In genomic region chr1:156704930-156705320, GRCh38 we compare ENCODE assay signal across 1 cellular context.
TF ChIP-seq lines count a peak whose summit lies in the region.

No MANE protein-coding gene starts in this region.

TF ChIP-seq in HepG2, 621 proteins besides CTCF, POLR2A, EP300 and RAD21 (continues in another document):
- TF ChIP-seq ZNF501 (CRISPR knock-in tag; IDR thresholded peaks at IDR 0.05) (no peak), ZNF616 (CRISPR knock-in tag; IDR thresholded peaks at IDR 0.05; ENCODE audit: low read depth) (no peak), ZNF607 (CRISPR knock-in tag; IDR thresholded peaks at IDR 0.05; ENCODE audit: borderline replicate concordance) (no peak), SAP130 (CRISPR knock-in tag; IDR thresholded peaks at IDR 0.05; ENCODE audit: low read depth) (0 out of 2 replicates have a peak, but pooled peaks have one; percentile 13), PCBP1 (IDR thresholded peaks at IDR 0.05; ENCODE audit: borderline replicate concordance, low read depth, low read length) (no peak), MTF2 (CRISPR knock-in tag; IDR thresholded peaks at IDR 0.05; ENCODE audit: borderline replicate concordance) (0 out of 2 replicates have a peak, but pooled peaks have one; percentile 11), FOSL2 (CRISPR knock-in tag; IDR thresholded peaks at IDR 0.05) (peak; percentile 75), NR2F1 (CRISPR knock-in tag; IDR thresholded peaks at IDR 0.05) (no peak), ZNF777 (CRISPR knock-in tag; IDR thresholded peaks at IDR 0.05) (no peak), ZNF317 (CRISPR knock-in tag; IDR thresholded peaks at IDR 0.05) (0 out of 2 replicates have a peak, but pooled peaks have one; percentile 25), SALL1 (CRISPR knock-in tag; IDR thresholded peaks at IDR 0.05) (0 out of 2 replicates have a peak, but pooled peaks have one; percentile 16), BORCS8-MEF2B (CRISPR knock-in tag; IDR thresholded peaks at IDR 0.05) (no peak), HOXA5 (CRISPR knock-in tag; IDR thresholded peaks at IDR 0.05) (no peak), ZIK1 (CRISPR knock-in tag; IDR thresholded peaks at IDR 0.05; ENCODE audit: borderline replicate concordance, low read depth) (no peak), TRAFD1 (CRISPR knock-in tag; IDR thresholded peaks at IDR 0.05; ENCODE audit: borderline replicate concordance) (no peak), DDIT3 (CRISPR knock-in tag; IDR thresholded peaks at IDR 0.05) (no peak), PHF5A (CRISPR knock-in tag; IDR thresholded peaks at IDR 0.05; ENCODE audit: low read depth, unreplicated experiment) (no peak), ZNF792 (CRISPR knock-in tag; IDR thresholded peaks at IDR 0.05) (no peak), NFE2L1 (CRISPR knock-in tag; IDR thresholded peaks at IDR 0.05; ENCODE audit: borderline replicate concordance) (no peak), HNRNPL (IDR thresholded peaks at IDR 0.05; ENCODE audit: low read depth, low read length) (peak; percentile 81; the same call in 1 of the 2 replicates), ZNF678 (CRISPR knock-in tag; IDR thresholded peaks at IDR 0.05) (no peak), ZNF264 (CRISPR knock-in tag; IDR thresholded peaks at IDR 0.05) (no peak), ZNF776 (CRISPR knock-in tag; IDR thresholded peaks at IDR 0.05) (no peak), SMAD3 (CRISPR knock-in tag; IDR thresholded peaks at IDR 0.05) (no peak), ZNF33B (CRISPR knock-in tag; IDR thresholded peaks at IDR 0.05) (no peak), ZGPAT (CRISPR knock-in tag; IDR thresholded peaks at IDR 0.05) (no peak), ZNF260 (CRISPR knock-in tag; IDR thresholded peaks at IDR 0.05; ENCODE audit: borderline replicate concordance, low read depth) (no peak), ZBTB37 (CRISPR knock-in tag; IDR thresholded peaks at IDR 0.05) (no peak), ZNF225 (CRISPR knock-in tag; IDR thresholded peaks at IDR 0.05) (no peak), TEAD3 (CRISPR knock-in tag; optimal IDR thresholded peaks at IDR 0.05; ENCODE audit: borderline replicate concordance) (no peak)
- TF ChIP-seq, protein P1, sequence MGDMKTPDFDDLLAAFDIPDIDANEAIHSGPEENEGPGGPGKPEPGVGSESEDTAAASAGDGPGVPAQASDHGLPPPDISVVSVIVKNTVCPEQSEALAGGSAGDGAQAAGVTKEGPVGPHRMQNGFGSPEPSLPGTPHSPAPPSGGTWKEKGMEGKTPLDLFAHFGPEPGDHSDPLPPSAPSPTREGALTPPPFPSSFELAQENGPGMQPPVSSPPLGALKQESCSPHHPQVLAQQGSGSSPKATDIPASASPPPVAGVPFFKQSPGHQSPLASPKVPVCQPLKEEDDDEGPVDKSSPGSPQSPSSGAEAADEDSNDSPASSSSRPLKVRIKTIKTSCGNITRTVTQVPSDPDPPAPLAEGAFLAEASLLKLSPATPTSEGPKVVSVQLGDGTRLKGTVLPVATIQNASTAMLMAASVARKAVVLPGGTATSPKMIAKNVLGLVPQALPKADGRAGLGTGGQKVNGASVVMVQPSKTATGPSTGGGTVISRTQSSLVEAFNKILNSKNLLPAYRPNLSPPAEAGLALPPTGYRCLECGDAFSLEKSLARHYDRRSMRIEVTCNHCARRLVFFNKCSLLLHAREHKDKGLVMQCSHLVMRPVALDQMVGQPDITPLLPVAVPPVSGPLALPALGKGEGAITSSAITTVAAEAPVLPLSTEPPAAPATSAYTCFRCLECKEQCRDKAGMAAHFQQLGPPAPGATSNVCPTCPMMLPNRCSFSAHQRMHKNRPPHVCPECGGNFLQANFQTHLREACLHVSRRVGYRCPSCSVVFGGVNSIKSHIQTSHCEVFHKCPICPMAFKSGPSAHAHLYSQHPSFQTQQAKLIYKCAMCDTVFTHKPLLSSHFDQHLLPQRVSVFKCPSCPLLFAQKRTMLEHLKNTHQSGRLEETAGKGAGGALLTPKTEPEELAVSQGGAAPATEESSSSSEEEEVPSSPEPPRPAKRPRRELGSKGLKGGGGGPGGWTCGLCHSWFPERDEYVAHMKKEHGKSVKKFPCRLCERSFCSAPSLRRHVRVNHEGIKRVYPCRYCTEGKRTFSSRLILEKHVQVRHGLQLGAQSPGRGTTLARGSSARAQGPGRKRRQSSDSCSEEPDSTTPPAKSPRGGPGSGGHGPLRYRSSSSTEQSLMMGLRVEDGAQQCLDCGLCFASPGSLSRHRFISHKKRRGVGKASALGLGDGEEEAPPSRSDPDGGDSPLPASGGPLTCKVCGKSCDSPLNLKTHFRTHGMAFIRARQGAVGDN (CRISPR knock-in tag; IDR thresholded peaks at IDR 0.05), result peak; percentile 52; the same call in 1 of the 2 replicates
- TF ChIP-seq, protein P2, sequence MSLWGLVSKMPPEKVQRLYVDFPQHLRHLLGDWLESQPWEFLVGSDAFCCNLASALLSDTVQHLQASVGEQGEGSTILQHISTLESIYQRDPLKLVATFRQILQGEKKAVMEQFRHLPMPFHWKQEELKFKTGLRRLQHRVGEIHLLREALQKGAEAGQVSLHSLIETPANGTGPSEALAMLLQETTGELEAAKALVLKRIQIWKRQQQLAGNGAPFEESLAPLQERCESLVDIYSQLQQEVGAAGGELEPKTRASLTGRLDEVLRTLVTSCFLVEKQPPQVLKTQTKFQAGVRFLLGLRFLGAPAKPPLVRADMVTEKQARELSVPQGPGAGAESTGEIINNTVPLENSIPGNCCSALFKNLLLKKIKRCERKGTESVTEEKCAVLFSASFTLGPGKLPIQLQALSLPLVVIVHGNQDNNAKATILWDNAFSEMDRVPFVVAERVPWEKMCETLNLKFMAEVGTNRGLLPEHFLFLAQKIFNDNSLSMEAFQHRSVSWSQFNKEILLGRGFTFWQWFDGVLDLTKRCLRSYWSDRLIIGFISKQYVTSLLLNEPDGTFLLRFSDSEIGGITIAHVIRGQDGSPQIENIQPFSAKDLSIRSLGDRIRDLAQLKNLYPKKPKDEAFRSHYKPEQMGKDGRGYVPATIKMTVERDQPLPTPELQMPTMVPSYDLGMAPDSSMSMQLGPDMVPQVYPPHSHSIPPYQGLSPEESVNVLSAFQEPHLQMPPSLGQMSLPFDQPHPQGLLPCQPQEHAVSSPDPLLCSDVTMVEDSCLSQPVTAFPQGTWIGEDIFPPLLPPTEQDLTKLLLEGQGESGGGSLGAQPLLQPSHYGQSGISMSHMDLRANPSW (CRISPR knock-in tag; IDR thresholded peaks at IDR 0.05; ENCODE audit: borderline replicate concordance), result no peak
- TF ChIP-seq, protein P3, sequence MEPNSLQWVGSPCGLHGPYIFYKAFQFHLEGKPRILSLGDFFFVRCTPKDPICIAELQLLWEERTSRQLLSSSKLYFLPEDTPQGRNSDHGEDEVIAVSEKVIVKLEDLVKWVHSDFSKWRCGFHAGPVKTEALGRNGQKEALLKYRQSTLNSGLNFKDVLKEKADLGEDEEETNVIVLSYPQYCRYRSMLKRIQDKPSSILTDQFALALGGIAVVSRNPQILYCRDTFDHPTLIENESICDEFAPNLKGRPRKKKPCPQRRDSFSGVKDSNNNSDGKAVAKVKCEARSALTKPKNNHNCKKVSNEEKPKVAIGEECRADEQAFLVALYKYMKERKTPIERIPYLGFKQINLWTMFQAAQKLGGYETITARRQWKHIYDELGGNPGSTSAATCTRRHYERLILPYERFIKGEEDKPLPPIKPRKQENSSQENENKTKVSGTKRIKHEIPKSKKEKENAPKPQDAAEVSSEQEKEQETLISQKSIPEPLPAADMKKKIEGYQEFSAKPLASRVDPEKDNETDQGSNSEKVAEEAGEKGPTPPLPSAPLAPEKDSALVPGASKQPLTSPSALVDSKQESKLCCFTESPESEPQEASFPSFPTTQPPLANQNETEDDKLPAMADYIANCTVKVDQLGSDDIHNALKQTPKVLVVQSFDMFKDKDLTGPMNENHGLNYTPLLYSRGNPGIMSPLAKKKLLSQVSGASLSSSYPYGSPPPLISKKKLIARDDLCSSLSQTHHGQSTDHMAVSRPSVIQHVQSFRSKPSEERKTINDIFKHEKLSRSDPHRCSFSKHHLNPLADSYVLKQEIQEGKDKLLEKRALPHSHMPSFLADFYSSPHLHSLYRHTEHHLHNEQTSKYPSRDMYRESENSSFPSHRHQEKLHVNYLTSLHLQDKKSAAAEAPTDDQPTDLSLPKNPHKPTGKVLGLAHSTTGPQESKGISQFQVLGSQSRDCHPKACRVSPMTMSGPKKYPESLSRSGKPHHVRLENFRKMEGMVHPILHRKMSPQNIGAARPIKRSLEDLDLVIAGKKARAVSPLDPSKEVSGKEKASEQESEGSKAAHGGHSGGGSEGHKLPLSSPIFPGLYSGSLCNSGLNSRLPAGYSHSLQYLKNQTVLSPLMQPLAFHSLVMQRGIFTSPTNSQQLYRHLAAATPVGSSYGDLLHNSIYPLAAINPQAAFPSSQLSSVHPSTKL (CRISPR knock-in tag; IDR thresholded peaks at IDR 0.05), result 0 out of 2 replicates have a peak, but pooled peaks have one; percentile 9
- TF ChIP-seq, protein P4, sequence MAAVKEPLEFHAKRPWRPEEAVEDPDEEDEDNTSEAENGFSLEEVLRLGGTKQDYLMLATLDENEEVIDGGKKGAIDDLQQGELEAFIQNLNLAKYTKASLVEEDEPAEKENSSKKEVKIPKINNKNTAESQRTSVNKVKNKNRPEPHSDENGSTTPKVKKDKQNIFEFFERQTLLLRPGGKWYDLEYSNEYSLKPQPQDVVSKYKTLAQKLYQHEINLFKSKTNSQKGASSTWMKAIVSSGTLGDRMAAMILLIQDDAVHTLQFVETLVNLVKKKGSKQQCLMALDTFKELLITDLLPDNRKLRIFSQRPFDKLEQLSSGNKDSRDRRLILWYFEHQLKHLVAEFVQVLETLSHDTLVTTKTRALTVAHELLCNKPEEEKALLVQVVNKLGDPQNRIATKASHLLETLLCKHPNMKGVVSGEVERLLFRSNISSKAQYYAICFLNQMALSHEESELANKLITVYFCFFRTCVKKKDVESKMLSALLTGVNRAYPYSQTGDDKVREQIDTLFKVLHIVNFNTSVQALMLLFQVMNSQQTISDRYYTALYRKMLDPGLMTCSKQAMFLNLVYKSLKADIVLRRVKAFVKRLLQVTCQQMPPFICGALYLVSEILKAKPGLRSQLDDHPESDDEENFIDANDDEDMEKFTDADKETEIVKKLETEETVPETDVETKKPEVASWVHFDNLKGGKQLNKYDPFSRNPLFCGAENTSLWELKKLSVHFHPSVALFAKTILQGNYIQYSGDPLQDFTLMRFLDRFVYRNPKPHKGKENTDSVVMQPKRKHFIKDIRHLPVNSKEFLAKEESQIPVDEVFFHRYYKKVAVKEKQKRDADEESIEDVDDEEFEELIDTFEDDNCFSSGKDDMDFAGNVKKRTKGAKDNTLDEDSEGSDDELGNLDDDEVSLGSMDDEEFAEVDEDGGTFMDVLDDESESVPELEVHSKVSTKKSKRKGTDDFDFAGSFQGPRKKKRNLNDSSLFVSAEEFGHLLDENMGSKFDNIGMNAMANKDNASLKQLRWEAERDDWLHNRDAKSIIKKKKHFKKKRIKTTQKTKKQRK (IDR thresholded peaks at IDR 0.05; ENCODE audit: low read length), result no peak
- TF ChIP-seq, protein P5, sequence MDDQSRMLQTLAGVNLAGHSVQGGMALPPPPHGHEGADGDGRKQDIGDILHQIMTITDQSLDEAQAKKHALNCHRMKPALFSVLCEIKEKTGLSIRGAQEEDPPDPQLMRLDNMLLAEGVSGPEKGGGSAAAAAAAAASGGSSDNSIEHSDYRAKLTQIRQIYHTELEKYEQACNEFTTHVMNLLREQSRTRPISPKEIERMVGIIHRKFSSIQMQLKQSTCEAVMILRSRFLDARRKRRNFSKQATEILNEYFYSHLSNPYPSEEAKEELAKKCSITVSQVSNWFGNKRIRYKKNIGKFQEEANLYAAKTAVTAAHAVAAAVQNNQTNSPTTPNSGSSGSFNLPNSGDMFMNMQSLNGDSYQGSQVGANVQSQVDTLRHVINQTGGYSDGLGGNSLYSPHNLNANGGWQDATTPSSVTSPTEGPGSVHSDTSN (CRISPR knock-in tag; IDR thresholded peaks at IDR 0.05; ENCODE audit: borderline replicate concordance), result no peak
